1 cellular context compared by ENCODE assay signal in the genomic region with DNA sequence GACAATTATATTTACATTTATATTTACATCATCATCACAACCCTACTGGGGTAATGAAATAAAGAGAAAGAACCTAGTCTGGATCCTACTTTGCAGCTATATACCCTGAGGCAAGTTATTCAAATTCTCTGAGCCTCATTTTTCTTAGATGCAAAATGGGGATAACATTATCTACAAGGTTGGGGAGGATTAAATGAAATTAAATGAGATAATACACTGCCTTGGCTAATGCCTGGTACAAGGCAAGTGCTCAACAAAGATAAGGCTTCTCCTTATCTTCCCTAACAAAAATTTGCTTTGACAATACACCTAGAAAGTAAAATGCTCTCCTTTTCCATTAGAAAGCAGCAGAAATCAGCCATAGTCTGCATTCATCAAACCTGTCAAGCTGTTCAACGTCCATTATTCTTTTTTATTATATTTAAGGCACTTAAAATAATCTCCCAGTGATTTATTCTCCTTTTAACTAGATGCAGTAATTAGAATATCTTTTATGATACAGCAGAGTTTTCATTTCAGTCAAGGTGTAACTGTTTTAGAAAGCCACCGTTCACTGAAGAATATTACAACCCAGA.
TF ChIP-seq lines count a peak whose summit lies in the region.

No MANE protein-coding gene starts in this region.

TF ChIP-seq in K562, 482 proteins besides CTCF, POLR2A, EP300 and RAD21 (continued from another document):
- TF ChIP-seq, protein P1, sequence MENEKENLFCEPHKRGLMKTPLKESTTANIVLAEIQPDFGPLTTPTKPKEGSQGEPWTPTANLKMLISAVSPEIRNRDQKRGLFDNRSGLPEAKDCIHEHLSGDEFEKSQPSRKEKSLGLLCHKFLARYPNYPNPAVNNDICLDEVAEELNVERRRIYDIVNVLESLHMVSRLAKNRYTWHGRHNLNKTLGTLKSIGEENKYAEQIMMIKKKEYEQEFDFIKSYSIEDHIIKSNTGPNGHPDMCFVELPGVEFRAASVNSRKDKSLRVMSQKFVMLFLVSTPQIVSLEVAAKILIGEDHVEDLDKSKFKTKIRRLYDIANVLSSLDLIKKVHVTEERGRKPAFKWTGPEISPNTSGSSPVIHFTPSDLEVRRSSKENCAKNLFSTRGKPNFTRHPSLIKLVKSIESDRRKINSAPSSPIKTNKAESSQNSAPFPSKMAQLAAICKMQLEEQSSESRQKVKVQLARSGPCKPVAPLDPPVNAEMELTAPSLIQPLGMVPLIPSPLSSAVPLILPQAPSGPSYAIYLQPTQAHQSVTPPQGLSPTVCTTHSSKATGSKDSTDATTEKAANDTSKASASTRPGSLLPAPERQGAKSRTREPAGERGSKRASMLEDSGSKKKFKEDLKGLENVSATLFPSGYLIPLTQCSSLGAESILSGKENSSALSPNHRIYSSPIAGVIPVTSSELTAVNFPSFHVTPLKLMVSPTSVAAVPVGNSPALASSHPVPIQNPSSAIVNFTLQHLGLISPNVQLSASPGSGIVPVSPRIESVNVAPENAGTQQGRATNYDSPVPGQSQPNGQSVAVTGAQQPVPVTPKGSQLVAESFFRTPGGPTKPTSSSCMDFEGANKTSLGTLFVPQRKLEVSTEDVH (IDR thresholded peaks at IDR 0.05; ENCODE audit: low read depth, partially characterized antibody), result no peak
- no peak for TF ChIP-seq ZBTB1 (CRISPR knock-in tag; IDR thresholded peaks at IDR 0.05; ENCODE audit: borderline replicate concordance, low read depth)
- no peak for TF ChIP-seq RUNX1 (IDR thresholded peaks at IDR 0.05; ENCODE audit: low read depth)
- TF ChIP-seq RBM17 (IDR thresholded peaks at IDR 0.05; ENCODE audit: borderline replicate concordance, low read depth, low read length), result no peak
- TF ChIP-seq, protein P2, sequence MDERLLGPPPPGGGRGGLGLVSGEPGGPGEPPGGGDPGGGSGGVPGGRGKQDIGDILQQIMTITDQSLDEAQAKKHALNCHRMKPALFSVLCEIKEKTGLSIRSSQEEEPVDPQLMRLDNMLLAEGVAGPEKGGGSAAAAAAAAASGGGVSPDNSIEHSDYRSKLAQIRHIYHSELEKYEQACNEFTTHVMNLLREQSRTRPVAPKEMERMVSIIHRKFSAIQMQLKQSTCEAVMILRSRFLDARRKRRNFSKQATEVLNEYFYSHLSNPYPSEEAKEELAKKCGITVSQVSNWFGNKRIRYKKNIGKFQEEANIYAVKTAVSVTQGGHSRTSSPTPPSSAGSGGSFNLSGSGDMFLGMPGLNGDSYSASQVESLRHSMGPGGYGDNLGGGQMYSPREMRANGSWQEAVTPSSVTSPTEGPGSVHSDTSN (CRISPR knock-in tag; IDR thresholded peaks at IDR 0.05; ENCODE audit: low read depth), result no peak
- TF ChIP-seq, protein P2 (tag; conservative IDR thresholded peaks at IDR 0.05; ENCODE audit: low read depth), result peak; percentile 62
- TF ChIP-seq CC2D1A (IDR thresholded peaks at IDR 0.05), result no peak
- TF ChIP-seq, protein P3, sequence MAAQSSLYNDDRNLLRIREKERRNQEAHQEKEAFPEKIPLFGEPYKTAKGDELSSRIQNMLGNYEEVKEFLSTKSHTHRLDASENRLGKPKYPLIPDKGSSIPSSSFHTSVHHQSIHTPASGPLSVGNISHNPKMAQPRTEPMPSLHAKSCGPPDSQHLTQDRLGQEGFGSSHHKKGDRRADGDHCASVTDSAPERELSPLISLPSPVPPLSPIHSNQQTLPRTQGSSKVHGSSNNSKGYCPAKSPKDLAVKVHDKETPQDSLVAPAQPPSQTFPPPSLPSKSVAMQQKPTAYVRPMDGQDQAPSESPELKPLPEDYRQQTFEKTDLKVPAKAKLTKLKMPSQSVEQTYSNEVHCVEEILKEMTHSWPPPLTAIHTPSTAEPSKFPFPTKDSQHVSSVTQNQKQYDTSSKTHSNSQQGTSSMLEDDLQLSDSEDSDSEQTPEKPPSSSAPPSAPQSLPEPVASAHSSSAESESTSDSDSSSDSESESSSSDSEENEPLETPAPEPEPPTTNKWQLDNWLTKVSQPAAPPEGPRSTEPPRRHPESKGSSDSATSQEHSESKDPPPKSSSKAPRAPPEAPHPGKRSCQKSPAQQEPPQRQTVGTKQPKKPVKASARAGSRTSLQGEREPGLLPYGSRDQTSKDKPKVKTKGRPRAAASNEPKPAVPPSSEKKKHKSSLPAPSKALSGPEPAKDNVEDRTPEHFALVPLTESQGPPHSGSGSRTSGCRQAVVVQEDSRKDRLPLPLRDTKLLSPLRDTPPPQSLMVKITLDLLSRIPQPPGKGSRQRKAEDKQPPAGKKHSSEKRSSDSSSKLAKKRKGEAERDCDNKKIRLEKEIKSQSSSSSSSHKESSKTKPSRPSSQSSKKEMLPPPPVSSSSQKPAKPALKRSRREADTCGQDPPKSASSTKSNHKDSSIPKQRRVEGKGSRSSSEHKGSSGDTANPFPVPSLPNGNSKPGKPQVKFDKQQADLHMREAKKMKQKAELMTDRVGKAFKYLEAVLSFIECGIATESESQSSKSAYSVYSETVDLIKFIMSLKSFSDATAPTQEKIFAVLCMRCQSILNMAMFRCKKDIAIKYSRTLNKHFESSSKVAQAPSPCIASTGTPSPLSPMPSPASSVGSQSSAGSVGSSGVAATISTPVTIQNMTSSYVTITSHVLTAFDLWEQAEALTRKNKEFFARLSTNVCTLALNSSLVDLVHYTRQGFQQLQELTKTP (IDR thresholded peaks at IDR 0.05; ENCODE audit: low read depth in 1 of 2, partially characterized antibody in 2 of 2), result no peak
- no peak for TF ChIP-seq BRF1 (IDR thresholded peaks at IDR 0.05; ENCODE audit: borderline replicate concordance, extremely low read depth, insufficient read length)
- no peak for TF ChIP-seq TOE1 (IDR thresholded peaks at IDR 0.05; ENCODE audit: borderline replicate concordance)
- no peak for TF ChIP-seq TOE1 (CRISPR knock-in tag; IDR thresholded peaks at IDR 0.05; ENCODE audit: borderline replicate concordance, low read depth)
- TF ChIP-seq TEAD4 (IDR thresholded peaks at IDR 0.05; ENCODE audit: low read length), result peak; percentile 29; the same call in 1 of the 2 replicates
- TF ChIP-seq TEAD4 (CRISPR knock-in tag; IDR thresholded peaks at IDR 0.05; ENCODE audit: borderline replicate concordance), result no peak
- TF ChIP-seq TGIF2 (CRISPR knock-in tag; IDR thresholded peaks at IDR 0.05), result no peak
- TF ChIP-seq RBBP5 (IDR thresholded peaks at IDR 0.05; ENCODE audit: borderline replicate concordance, insufficient read depth, low read length, poor library complexity, severe bottlenecking), result no peak
- TF ChIP-seq SMARCA4 (IDR thresholded peaks at IDR 0.05), result peak; percentile 46; the same call in 1 of the 2 replicates
- TF ChIP-seq TCF3 (CRISPR knock-in tag; IDR thresholded peaks at IDR 0.05), result peak; percentile 23; the same call in 1 of the 2 replicates
- peak; percentile 75 for TF ChIP-seq ADNP (tag; IDR thresholded peaks at IDR 0.05)
- no peak for TF ChIP-seq JUN (IDR thresholded peaks at IDR 0.05; ENCODE audit: borderline replicate concordance, low read depth, low read length)
- TF ChIP-seq JUN (CRISPR knock-in tag; IDR thresholded peaks at IDR 0.05; ENCODE audit: borderline replicate concordance), result no peak
- no peak for TF ChIP-seq FUS (optimal IDR thresholded peaks at IDR 0.05; ENCODE audit: low read depth, low read length)
- no peak for TF ChIP-seq GABPA (tag; conservative IDR thresholded peaks at IDR 0.05; ENCODE audit: low read depth)
- TF ChIP-seq, protein P4, sequence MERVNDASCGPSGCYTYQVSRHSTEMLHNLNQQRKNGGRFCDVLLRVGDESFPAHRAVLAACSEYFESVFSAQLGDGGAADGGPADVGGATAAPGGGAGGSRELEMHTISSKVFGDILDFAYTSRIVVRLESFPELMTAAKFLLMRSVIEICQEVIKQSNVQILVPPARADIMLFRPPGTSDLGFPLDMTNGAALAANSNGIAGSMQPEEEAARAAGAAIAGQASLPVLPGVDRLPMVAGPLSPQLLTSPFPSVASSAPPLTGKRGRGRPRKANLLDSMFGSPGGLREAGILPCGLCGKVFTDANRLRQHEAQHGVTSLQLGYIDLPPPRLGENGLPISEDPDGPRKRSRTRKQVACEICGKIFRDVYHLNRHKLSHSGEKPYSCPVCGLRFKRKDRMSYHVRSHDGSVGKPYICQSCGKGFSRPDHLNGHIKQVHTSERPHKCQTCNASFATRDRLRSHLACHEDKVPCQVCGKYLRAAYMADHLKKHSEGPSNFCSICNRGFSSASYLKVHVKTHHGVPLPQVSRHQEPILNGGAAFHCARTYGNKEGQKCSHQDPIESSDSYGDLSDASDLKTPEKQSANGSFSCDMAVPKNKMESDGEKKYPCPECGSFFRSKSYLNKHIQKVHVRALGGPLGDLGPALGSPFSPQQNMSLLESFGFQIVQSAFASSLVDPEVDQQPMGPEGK (CRISPR knock-in tag; IDR thresholded peaks at IDR 0.05; ENCODE audit: borderline replicate concordance), result no peak
- TF ChIP-seq, protein P5, sequence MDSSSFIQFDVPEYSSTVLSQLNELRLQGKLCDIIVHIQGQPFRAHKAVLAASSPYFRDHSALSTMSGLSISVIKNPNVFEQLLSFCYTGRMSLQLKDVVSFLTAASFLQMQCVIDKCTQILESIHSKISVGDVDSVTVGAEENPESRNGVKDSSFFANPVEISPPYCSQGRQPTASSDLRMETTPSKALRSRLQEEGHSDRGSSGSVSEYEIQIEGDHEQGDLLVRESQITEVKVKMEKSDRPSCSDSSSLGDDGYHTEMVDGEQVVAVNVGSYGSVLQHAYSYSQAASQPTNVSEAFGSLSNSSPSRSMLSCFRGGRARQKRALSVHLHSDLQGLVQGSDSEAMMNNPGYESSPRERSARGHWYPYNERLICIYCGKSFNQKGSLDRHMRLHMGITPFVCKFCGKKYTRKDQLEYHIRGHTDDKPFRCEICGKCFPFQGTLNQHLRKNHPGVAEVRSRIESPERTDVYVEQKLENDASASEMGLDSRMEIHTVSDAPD (CRISPR knock-in tag; IDR thresholded peaks at IDR 0.05), result no peak
- TF ChIP-seq, protein P6, sequence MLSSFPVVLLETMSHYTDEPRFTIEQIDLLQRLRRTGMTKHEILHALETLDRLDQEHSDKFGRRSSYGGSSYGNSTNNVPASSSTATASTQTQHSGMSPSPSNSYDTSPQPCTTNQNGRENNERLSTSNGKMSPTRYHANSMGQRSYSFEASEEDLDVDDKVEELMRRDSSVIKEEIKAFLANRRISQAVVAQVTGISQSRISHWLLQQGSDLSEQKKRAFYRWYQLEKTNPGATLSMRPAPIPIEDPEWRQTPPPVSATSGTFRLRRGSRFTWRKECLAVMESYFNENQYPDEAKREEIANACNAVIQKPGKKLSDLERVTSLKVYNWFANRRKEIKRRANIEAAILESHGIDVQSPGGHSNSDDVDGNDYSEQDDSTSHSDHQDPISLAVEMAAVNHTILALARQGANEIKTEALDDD (IDR thresholded peaks at IDR 0.05), result no peak
